Comparison of ENCODE assay signal across 13 cellular contexts in genomic region chr11:11387201-11387600, GRCh38.
"Had no signal": no experiment of that assay in that cellular context is flagged by ENCODE, and none has a peak within 500 bp of the region (broad histone marks: within the 10 kb centered on the region; RNA-seq: fewer than 3 reads in every experiment).

No MANE protein-coding gene starts in this region.

- ATAC-seq: esophagus mucosa; left lobe of liver; natural killer cell; right lobe of liver; stimulated activated naive B cell treated with anti-CD40 and anti-IgM and Interleukin-4, amounts not matched to agents 10 μg/mL and 1 μg/mL and 100 μg/mL, for 72 hours had no signal

- DNase-seq: cortex of kidney; effector CD4-positive, alpha-beta T cell; foreskin fibroblast; gastrocnemius medialis; kidney; natural killer cell; right lobe of liver; stimulated activated CD4-positive, alpha-beta T cell treated with anti-CD3 and anti-CD28 coated beads, Interleukin-15, amount 100 ng/mL, for 24 hours; stimulated activated CD4-positive, alpha-beta T cell treated with anti-CD3 and anti-CD28 coated beads, Interleukin-2, amount 100 ng/mL, for 48 hours; stimulated activated naive B cell treated with anti-CD40 and anti-IgM and Interleukin-4, amounts not matched to agents 10 μg/mL and 1 μg/mL and 100 μg/mL, for 72 hours; upper lobe of left lung had no signal
